Comparison of ENCODE assay signal across 17 cellular contexts in genomic region chr7:35316549-35316948, GRCh38.
A peak's percentile ranks its signal among the peaks of the same experiment; 100 is the strongest.
DNase-seq lines count a peak whose midpoint lies in the region; ATAC-seq and TF ChIP-seq lines count a peak whose summit lies in the region.
"Had no signal": no experiment of that assay in that cellular context is flagged by ENCODE, and none has a peak within 500 bp of the region (broad histone marks: within the 10 kb centered on the region; RNA-seq: fewer than 3 reads in every experiment).

No MANE protein-coding gene starts in this region.

- no peak overlapping the region for H3K27ac ChIP-seq in GM23248
- H3K27ac ChIP-seq in suprapubic skin: no peak overlapping the region
- H3K27ac ChIP-seq: HL-60 had no signal

- TF ChIP-seq CTCF in cardiac fibroblast (IDR thresholded peaks at IDR 0.05; ENCODE audit: low read depth, low read length) (no peak), suprapubic skin (IDR thresholded peaks at IDR 0.05) (no peak)
- TF ChIP-seq CTCF in activated CD8-positive, alpha-beta T cell treated with anti-CD3 and anti-CD28 coated beads for 36 hours (IDR thresholded peaks at IDR 0.05): no peak

- H3K36me3 ChIP-seq in GM23248 (ENCODE audit: low read depth) (no peaks in the 10 kb centered on the region), suprapubic skin (no peaks in the 10 kb centered on the region)

- POLR2A ChIA-PET in activated CD8-positive, alpha-beta T cell treated with anti-CD3 and anti-CD28 coated beads for 36 hours (lab: Charles Lee): no interaction called here

- H3K9me3 Mint-ChIP-seq in activated CD8-positive, alpha-beta T cell treated with anti-CD3 and anti-CD28 coated beads for 36 hours: no peaks in the 10 kb centered on the region
- H3K9me3 Mint-ChIP-seq: CD4-positive, alpha-beta T cell had no signal

- no peak overlapping the region for H3K27ac Mint-ChIP-seq in activated CD8-positive, alpha-beta T cell treated with anti-CD3 and anti-CD28 coated beads for 36 hours
- H3K27ac Mint-ChIP-seq: B cell; CD4-positive, alpha-beta T cell; HFFc6 had no signal

- no peak for TF ChIP-seq POLR2A in suprapubic skin (IDR thresholded peaks at IDR 0.05)

- no peaks in the 10 kb centered on the region for H3F3A ChIP-seq in GM23248 (ENCODE audit: insufficient read depth)

- no peaks in the 10 kb centered on the region for H3K9me2 ChIP-seq in GM23248 (ENCODE audit: insufficient read depth)

- no peaks in the 10 kb centered on the region for H3K4me1 Mint-ChIP-seq in activated CD8-positive, alpha-beta T cell treated with anti-CD3 and anti-CD28 coated beads for 36 hours (ENCODE audit: low read depth)
- H3K4me1 Mint-ChIP-seq: B cell had no signal

- H3K27me3 Mint-ChIP-seq in activated CD8-positive, alpha-beta T cell treated with anti-CD3 and anti-CD28 coated beads for 36 hours: peaks cover 3% of the 10 kb centered on the region

- H3K4me3 ChIP-seq in GM23248: no peak overlapping the region
- no peak overlapping the region for H3K4me3 ChIP-seq in cardiac fibroblast (replicated peaks in 1 of 2; ENCODE audit: low read depth in 2 of 2, low read length in 2 of 2)
- H3K4me3 ChIP-seq in suprapubic skin: no peak overlapping the region

- no peak for TF ChIP-seq EP300 in suprapubic skin (IDR thresholded peaks at IDR 0.05)

- in situ Hi-C loops in GM23248 (cut with MboI): no loop called here

- H3K36me3 Mint-ChIP-seq in activated CD8-positive, alpha-beta T cell treated with anti-CD3 and anti-CD28 coated beads for 36 hours (ENCODE audit: low read depth): no peaks in the 10 kb centered on the region

- 24 to 25% methylated on average over 1 of the region's 1 CpG for WGBS in GM23248 (ENCODE audit: low coverage in 1 of 2, low lambda C conversion rate in 2 of 2, missing lambda C conversion rate in 2 of 2), 2 experiments
- WGBS in suprapubic skin: 90% methylated on average over 1 of the region's 1 CpG

- H3K79me2 ChIP-seq in GM23248 (ENCODE audit: insufficient read depth): no peaks in the 10 kb centered on the region

- H4K20me1 ChIP-seq in GM23248 (ENCODE audit: insufficient read depth): no peaks in the 10 kb centered on the region

- H3K4me1 ChIP-seq in GM23248 (ENCODE audit: insufficient read depth) (no peaks in the 10 kb centered on the region), suprapubic skin (no peaks in the 10 kb centered on the region)

- DNase-seq in A172 (ENCODE audit: low spot score) (peak; percentile 4), GM23248 (peak; percentile 1), cardiac fibroblast (ENCODE audit: low read depth in 2 of 2) (peak; percentile 39 to 76), non-pigmented ciliary epithelial cell (ENCODE audit: low read depth) (peak; percentile 4), suprapubic skin (ENCODE audit: low spot score in 2 of 2) (no peak), NCI-H1436 treated with DMSO at 0.1 percent for 48 hours (lab: John Stamatoyannopoulos, UW) (no peak)
- DNase-seq in activated CD8-positive, alpha-beta T cell treated with anti-CD3 and anti-CD28 coated beads for 36 hours: no peak
- DNase-seq: C1 segment of cervical spinal cord; CD4-positive, alpha-beta T cell; DMS79; EL; GDM1; HCEC 1CT; HFFc6; IMR-90 had no signal

- no peak overlapping the region for H3K4me3 Mint-ChIP-seq in activated CD8-positive, alpha-beta T cell treated with anti-CD3 and anti-CD28 coated beads for 36 hours
- H3K4me3 Mint-ChIP-seq: B cell; CD4-positive, alpha-beta T cell; HFFc6 had no signal

- no peak for ATAC-seq in activated CD8-positive, alpha-beta T cell treated with anti-CD3 and anti-CD28 coated beads for 36 hours

- CTCF ChIA-PET in activated CD8-positive, alpha-beta T cell treated with anti-CD3 and anti-CD28 coated beads for 36 hours (lab: Charles Lee): no interaction called here

- H2AFZ ChIP-seq in GM23248: no peak overlapping the region

- intact Hi-C loops in activated CD8-positive, alpha-beta T cell treated with anti-CD3 and anti-CD28 coated beads for 36 hours (cut with micrococcal nuclease): no loop called here

- H3K9me3 ChIP-seq in GM23248 (ENCODE audit: low read depth) (no peaks in the 10 kb centered on the region), suprapubic skin (no peaks in the 10 kb centered on the region)

- no peaks in the 10 kb centered on the region for H3K27me3 ChIP-seq in GM23248 (replicated peaks; ENCODE audit: insufficient read depth)
- H3K27me3 ChIP-seq in suprapubic skin: peaks cover 4% of the 10 kb centered on the region

- no peak overlapping the region for H3K4me2 ChIP-seq in GM23248 (ENCODE audit: unreplicated experiment)

- no peak overlapping the region for H3K9ac ChIP-seq in GM23248

Comparison
In these comparisons a context has a peak if more than half of its experiments do, and no peak if none do; other contexts are left out.
1. DNase-seq: peak in A172 (single experiment), GM23248 (single experiment), cardiac fibroblast (2 of 2) and non-pigmented ciliary epithelial cell (single experiment); none in activated CD8-positive, alpha-beta T cell treated with anti-CD3 and anti-CD28 coated beads for 36 hours (single experiment), suprapubic skin (0 of 2) and NCI-H1436 treated with DMSO at 0.1 percent for 48 hours (single experiment).